In the genomic region with DNA sequence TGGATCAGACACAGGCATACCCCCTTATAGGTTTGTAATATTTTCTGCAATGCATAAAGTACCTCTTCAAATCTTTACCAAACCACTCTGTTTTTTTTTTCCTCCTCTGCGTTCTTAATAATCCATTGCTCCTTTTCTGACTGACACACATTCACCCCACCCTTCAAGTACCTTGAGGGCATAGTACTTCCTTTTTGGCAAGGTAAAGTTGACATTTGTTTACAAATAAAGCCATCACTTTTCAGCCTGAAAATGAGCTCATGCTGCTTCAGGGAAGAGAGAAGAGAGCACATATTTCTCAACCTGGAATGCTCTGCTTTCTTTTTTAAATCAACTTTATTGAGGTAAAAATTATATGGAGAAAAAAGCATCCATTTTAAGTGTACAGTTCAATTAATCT, we compare ENCODE assay signal across 15 cellular contexts.
"Had no signal": no experiment of that assay in that cellular context is flagged by ENCODE, and none has a peak within 500 bp of the region (broad histone marks: within the 10 kb centered on the region; RNA-seq: fewer than 3 reads in every experiment).

No MANE protein-coding gene starts in this region.

- H3K4me3 Mint-ChIP-seq: activated CD4-positive, alpha-beta memory T cell treated with anti-CD3 and anti-CD28 coated beads for 36 hours; activated T-cell treated with anti-CD3 and anti-CD28 coated beads, Interleukin-2, amount 50 U/mL, for 4 hours; natural killer cell had no signal

- H3K4me1 ChIP-seq: gastrocnemius medialis, lower lobe of right lung, right atrium auricular region, thyroid gland, vagina had no signal

- H3K27ac ChIP-seq: gastrocnemius medialis, lower lobe of right lung, right atrium auricular region, thyroid gland, vagina, VCaP had no signal

- H3K36me3 ChIP-seq: gastrocnemius medialis, lower lobe of right lung, right atrium auricular region, thyroid gland, vagina had no signal

- FAIRE-seq: small intestine had no signal

- H3K27ac Mint-ChIP-seq: activated CD4-positive, alpha-beta memory T cell treated with anti-CD3 and anti-CD28 coated beads for 36 hours; activated naive CD4-positive, alpha-beta T cell treated with anti-CD3 and anti-CD28 coated beads, Interleukin-2, amount 50 U/mL, for 72 hours; natural killer cell had no signal

- H3K36me3 Mint-ChIP-seq: activated CD4-positive, alpha-beta memory T cell treated with anti-CD3 and anti-CD28 coated beads for 36 hours; activated naive CD4-positive, alpha-beta T cell treated with anti-CD3 and anti-CD28 coated beads, Interleukin-2, amount 50 U/mL, for 72 hours; natural killer cell had no signal

- ATAC-seq: activated naive CD4-positive, alpha-beta T cell treated with anti-CD3 and anti-CD28 coated beads, Interleukin-2, amount 50 U/mL, for 72 hours; activated T-cell treated with anti-CD3 and anti-CD28 coated beads, Interleukin-2, amount 50 U/mL, for 4 hours; gastrocnemius medialis; natural killer cell had no signal

- H3K9me3 Mint-ChIP-seq: activated CD4-positive, alpha-beta memory T cell treated with anti-CD3 and anti-CD28 coated beads for 36 hours; activated naive CD4-positive, alpha-beta T cell treated with anti-CD3 and anti-CD28 coated beads, Interleukin-2, amount 50 U/mL, for 72 hours had no signal

- H3K27me3 ChIP-seq: gastrocnemius medialis, right atrium auricular region, thyroid gland, vagina had no signal

- H3K4me1 Mint-ChIP-seq: natural killer cell had no signal

- H3K27me3 Mint-ChIP-seq: activated CD4-positive, alpha-beta memory T cell treated with anti-CD3 and anti-CD28 coated beads for 36 hours had no signal

- DNase-seq: activated CD4-positive, alpha-beta memory T cell treated with anti-CD3 and anti-CD28 coated beads for 36 hours; activated effector memory CD4-positive, alpha-beta T cell treated with anti-CD3 and anti-CD28 coated beads, Interleukin-2, amount 50 U/mL, for 16 hours; activated T-cell treated with anti-CD3 and anti-CD28 coated beads, Interleukin-2, amount 50 U/mL, for 4 hours; amygdala; gastrocnemius medialis; kidney glomerular epithelial cell; lower lobe of right lung; natural killer cell; posterior cingulate gyrus; small intestine; thyroid gland had no signal

- H3K4me3 ChIP-seq: gastrocnemius medialis, lower lobe of right lung, right atrium auricular region, thyroid gland, vagina had no signal

- H3K9me3 ChIP-seq: gastrocnemius medialis, lower lobe of right lung, right atrium auricular region, thyroid gland, vagina had no signal
